Comparison of ENCODE assay signal across 10 cellular contexts in genomic region chr11:103157542-103157941, GRCh38.
"Had no signal": no experiment of that assay in that cellular context is flagged by ENCODE, and none has a peak within 500 bp of the region (broad histone marks: within the 10 kb centered on the region; RNA-seq: fewer than 3 reads in every experiment).

No MANE protein-coding gene starts in this region.

- H3K9ac ChIP-seq: KMS-11 had no signal

- H2AFZ ChIP-seq: GM23338 had no signal

- FAIRE-seq: H1, H54, HTR-8/SVneo had no signal

- DNase-seq: H9, HCEC 1CT, HFFc6, Karpas-422, KBM-7 had no signal

- H3K27ac ChIP-seq: KMS-11 had no signal

- H3K4me3 ChIP-seq: GM23338 had no signal

- H3K4me2 ChIP-seq: GM23338, KMS-11 had no signal

- ATAC-seq: GM23338 had no signal
